19 cellular contexts compared by ENCODE assay signal in genomic region chr1:107551491-107551890, GRCh38.
DNase-seq lines count a peak whose midpoint lies in the region; ATAC-seq lines count a peak whose summit lies in the region.
"Had no signal": no experiment of that assay in that cellular context is flagged by ENCODE, and none has a peak within 500 bp of the region (broad histone marks: within the 10 kb centered on the region; RNA-seq: fewer than 3 reads in every experiment).

No MANE protein-coding gene starts in this region.

- in situ Hi-C loops in G401 (cut with HindIII; ENCODE audit: low sequenced_read_pairs): no loop called here

- ATAC-seq in HG02678 (IDR thresholded peaks at IDR 0.05; ENCODE audit: unreplicated experiment): no peak
- ATAC-seq: T-cell had no signal

- peak; percentile 61 for DNase-seq in AG08395 (ENCODE audit: low spot score)
- peak; percentile 98 for DNase-seq in G401 (ENCODE audit: low spot score)
- peak; percentile 61 for DNase-seq in NCI-H2171 (lab: John Stamatoyannopoulos, UW)
- peak; percentile 98 for DNase-seq in cerebellar cortex (ENCODE audit: low spot score)
- no peak for DNase-seq in kidney glomerular epithelial cell (lab: John Stamatoyannopoulos, UW)
- no peak for DNase-seq in NCI-H2107 treated with DMSO at 0.1 percent for 48 hours (lab: John Stamatoyannopoulos, UW; ENCODE audit: unreplicated experiment)
- no peak for DNase-seq in UCSD-AML1 (lab: John Stamatoyannopoulos, UW; ENCODE audit: unreplicated experiment)
- DNase-seq: 8988T, BE2C, DMS79 treated with DMSO at 0.1 percent for 48 hours, Karpas-422, NCI-H1436 treated with DMSO at 0.1 percent for 48 hours, NCI-H2081, NCI-H510A, NCI-H774, OCI-M1, SJCRH30, T-cell had no signal

Comparison
In these comparisons a context has a peak if more than half of its experiments do, and no peak if none do; other contexts are left out.
1. DNase-seq: peak in AG08395 (single experiment), G401 (single experiment), NCI-H2171 (single experiment) and cerebellar cortex (single experiment); none in kidney glomerular epithelial cell (single experiment), NCI-H2107 treated with DMSO at 0.1 percent for 48 hours (single experiment) and UCSD-AML1 (single experiment).